32 cellular contexts compared by ENCODE assay signal in the genomic region with DNA sequence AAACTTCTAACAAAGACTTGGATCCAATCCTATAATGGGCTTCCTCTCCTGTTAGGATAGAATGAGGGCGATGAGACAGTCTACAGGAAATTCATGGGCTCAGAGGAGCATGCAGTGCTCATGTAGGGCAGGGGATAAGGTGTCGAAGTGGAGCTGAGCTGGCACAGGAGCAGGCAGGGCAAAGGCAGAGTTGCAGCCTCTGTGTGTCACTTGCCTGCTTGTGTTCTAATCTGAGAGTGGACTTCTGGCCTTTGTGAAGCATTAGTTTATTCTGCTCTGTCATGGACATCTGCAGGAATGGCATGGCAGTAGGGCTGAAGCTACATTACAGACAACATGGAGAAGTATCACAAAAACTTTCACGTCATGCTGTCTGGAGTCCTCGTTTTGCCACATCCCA. TPM values are rescaled to one million over a fixed set of nuclear protein-coding genes. Genes with fewer than 3 reads are reported as not detected.
"Had no signal": no experiment of that assay in that cellular context is flagged by ENCODE, and none has a peak within 500 bp of the region (broad histone marks: within the 10 kb centered on the region; RNA-seq: fewer than 3 reads in every experiment).

No MANE protein-coding gene starts in this region.

- H3K4me3 ChIP-seq: neural progenitor cell, ovary, psoas muscle, skin epidermis, smooth muscle cell, spleen, thoracic aorta, thyroid gland, tibial nerve, upper lobe of left lung, vagina had no signal

- H3K79me2 ChIP-seq: parathyroid adenoma had no signal

- H3K27ac ChIP-seq: neural progenitor cell, ovary, parathyroid adenoma, psoas muscle, skin epidermis, spleen, thoracic aorta, thyroid gland, tibial nerve, upper lobe of left lung, vagina had no signal

- H3K4me2 ChIP-seq: neural progenitor cell, smooth muscle cell had no signal

- H3K9ac ChIP-seq: neural progenitor cell, parathyroid adenoma had no signal

- H3K9me3 ChIP-seq: ovary, psoas muscle, spleen, thoracic aorta, thyroid gland, tibial nerve, upper lobe of left lung, vagina had no signal

- H3K36me3 Mint-ChIP-seq: natural killer cell; neural progenitor cell; stimulated activated memory B cell treated with anti-CD40 and anti-IgM and Interleukin-4, amounts not matched to agents 10 μg/mL and 1 μg/mL and 100 μg/mL, for 72 hours had no signal

- H3K36me3 ChIP-seq: neural progenitor cell, ovary, spleen, thoracic aorta, thyroid gland, tibial nerve, upper lobe of left lung, vagina had no signal

- DNase-seq: natural killer cell; occipital lobe; ovary; posterior cingulate gyrus; psoas muscle; right cardiac atrium; spleen; stimulated activated CD4-positive, alpha-beta T cell treated with anti-CD3 and anti-CD28 coated beads, Interleukin-12 subunit alpha, Interleukin-12 subunit beta, amount 100 ng/mL, for 4 hours; stimulated activated CD4-positive, alpha-beta T cell treated with anti-CD3 and anti-CD28 coated beads, Interleukin-1b, Interleukin-23, amount 100 ng/mL, for 48 hours; stimulated activated CD4-positive, alpha-beta T cell treated with anti-CD3 and anti-CD28 coated beads, Interleukin-4, amount 100 ng/mL, for 1 hour; stimulated activated CD4-positive, alpha-beta T cell treated with anti-CD3 and anti-CD28 coated beads, Interleukin-4, amount 100 ng/mL, for 4 hours; stimulated activated CD8-positive, alpha-beta memory T cell treated with anti-CD3 and anti-CD28 coated beads, Interleukin-4, amount 100 ng/mL, for 48 hours; stimulated activated naive CD4-positive, alpha-beta T cell; stimulated activated naive CD8-positive, alpha-beta T cell treated with anti-CD3 and anti-CD28 coated beads, Interleukin-15, amount 100 ng/mL, for 72 hours; stimulated activated naive CD8-positive, alpha-beta T cell treated with anti-CD3 and anti-CD28 coated beads, Interleukin-15, Interleukin-2, amounts not matched to agents 100 U/mL and 50 U/mL, for 24 hours; thyroid gland; trophoblast cell; upper lobe of left lung had no signal

- H3K27ac Mint-ChIP-seq: natural killer cell; nephron; neural progenitor cell; progenitor cell of endocrine pancreas; stimulated activated memory B cell treated with anti-CD40 and anti-IgM and Interleukin-4, amounts not matched to agents 10 μg/mL and 1 μg/mL and 100 μg/mL, for 72 hours; stimulated activated naive CD8-positive, alpha-beta T cell treated with anti-CD3 and anti-CD28 coated beads, Interleukin-15, amount 100 ng/mL, for 72 hours had no signal

- H3K27me3 Mint-ChIP-seq: stimulated activated memory B cell treated with anti-CD40 and anti-IgM and Interleukin-4, amounts not matched to agents 10 μg/mL and 1 μg/mL and 100 μg/mL, for 72 hours; stimulated activated naive CD8-positive, alpha-beta T cell treated with anti-CD3 and anti-CD28 coated beads, Interleukin-15, amount 100 ng/mL, for 72 hours had no signal

- H2AFZ ChIP-seq: neural progenitor cell, parathyroid adenoma had no signal

- H3K4me1 Mint-ChIP-seq: natural killer cell; nephron; neural progenitor cell; stimulated activated naive CD8-positive, alpha-beta T cell treated with anti-CD3 and anti-CD28 coated beads, Interleukin-15, amount 100 ng/mL, for 72 hours had no signal

- ATAC-seq: natural killer cell; psoas muscle; stimulated activated memory B cell treated with anti-CD40 and anti-IgM and Interleukin-4, amounts not matched to agents 10 μg/mL and 1 μg/mL and 100 μg/mL, for 72 hours; stimulated activated naive CD8-positive, alpha-beta T cell treated with anti-CD3 and anti-CD28 coated beads, Interleukin-15, amount 100 ng/mL, for 72 hours; stimulated activated naive CD8-positive, alpha-beta T cell treated with anti-CD3 and anti-CD28 coated beads, Interleukin-15, Interleukin-2, amounts not matched to agents 100 U/mL and 50 U/mL, for 24 hours had no signal

- H3K4me3 Mint-ChIP-seq: natural killer cell; nephron; neural progenitor cell; stimulated activated memory B cell treated with anti-CD40 and anti-IgM and Interleukin-4, amounts not matched to agents 10 μg/mL and 1 μg/mL and 100 μg/mL, for 72 hours; stimulated activated naive CD8-positive, alpha-beta T cell treated with anti-CD3 and anti-CD28 coated beads, Interleukin-15, amount 100 ng/mL, for 72 hours had no signal

- H3K9me3 Mint-ChIP-seq: nephron; neural progenitor cell; stimulated activated memory B cell treated with anti-CD40 and anti-IgM and Interleukin-4, amounts not matched to agents 10 μg/mL and 1 μg/mL and 100 μg/mL, for 72 hours; stimulated activated naive CD8-positive, alpha-beta T cell treated with anti-CD3 and anti-CD28 coated beads, Interleukin-15, amount 100 ng/mL, for 72 hours had no signal

- H3K27me3 ChIP-seq: neural progenitor cell, ovary, spleen, thyroid gland, tibial nerve, upper lobe of left lung, vagina had no signal

- H3K4me1 ChIP-seq: neural progenitor cell, parathyroid adenoma, psoas muscle, spleen, thyroid gland, tibial nerve, upper lobe of left lung, vagina had no signal

RNA-seq across cellular contexts. Expression of gene LHX8, which starts 32.6 kb away (rescaled TPM):
- total RNA-seq: natural killer cell, occipital lobe, osteoblast, ovary, progenitor cell of endocrine pancreas, psoas muscle, renal cortical epithelial cell, right cardiac atrium, sciatic nerve, smooth muscle cell, spleen, subcutaneous adipose tissue, thoracic aorta, tibial nerve, upper lobe of left lung, vagina had no signal
